ENCODE assay signal across 15 cellular contexts in the genomic region with DNA sequence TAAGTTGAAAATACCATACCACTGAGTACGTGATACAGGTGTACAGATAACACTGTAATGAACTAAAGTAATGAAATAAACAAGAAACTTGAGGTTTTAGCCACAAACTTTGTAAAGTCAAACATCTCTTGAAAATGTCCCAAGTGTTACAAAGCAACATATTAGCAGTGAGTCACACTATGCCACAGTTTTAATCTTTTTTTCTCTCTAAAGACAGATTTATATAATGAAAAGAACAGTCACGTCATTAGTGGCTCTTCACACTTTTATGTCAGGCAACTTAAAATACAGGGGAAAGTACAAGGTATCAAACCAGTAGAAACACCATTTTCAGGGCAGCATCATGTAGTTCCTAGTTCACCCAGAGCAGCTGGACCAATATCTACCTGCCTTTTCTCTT. TPM values are rescaled to one million over a fixed set of nuclear protein-coding genes. Genes with fewer than 3 reads are reported as not detected.
DNase-seq lines count a peak whose midpoint lies in the region; ATAC-seq, FAIRE-seq and TF ChIP-seq lines count a peak whose summit lies in the region.
"Had no signal": no experiment of that assay in that cellular context is flagged by ENCODE, and none has a peak within 500 bp of the region (broad histone marks: within the 10 kb centered on the region; RNA-seq: fewer than 3 reads in every experiment).

No MANE protein-coding gene starts in this region.

- peak; percentile 31 to 50 for ATAC-seq in CD4-positive, CD25-positive, alpha-beta regulatory T cell (ENCODE audit: low read depth in 2 of 2)
- peak; percentile 63 for ATAC-seq in T-helper 17 cell
- no peak for ATAC-seq in HG03025 (IDR thresholded peaks at IDR 0.05; ENCODE audit: low FRiP score, unreplicated experiment)

- H3K4me1 Mint-ChIP-seq in CD4-positive, CD25-positive, alpha-beta regulatory T cell: peaks cover 10 to 13% (median 12%) of the 10 kb centered on the region in 4 donors
- peaks cover 2% of the 10 kb centered on the region for H3K4me1 Mint-ChIP-seq in T-helper 17 cell

- H3K27me3 Mint-ChIP-seq in CD4-positive, CD25-positive, alpha-beta regulatory T cell: no peaks in the 10 kb centered on the region
- no peaks in the 10 kb centered on the region for H3K27me3 Mint-ChIP-seq in T-helper 17 cell
- H3K27me3 Mint-ChIP-seq: activated CD4-positive, alpha-beta memory T cell treated with anti-CD3 and anti-CD28 coated beads, Interleukin-2, amount 10 ng/mL, durations not matched to agents 7 days and 5 days; activated naive CD4-positive, alpha-beta T cell treated with anti-CD3 and anti-CD28 coated beads, Interleukin-2, amount 50 U/mL, for 24 hours had no signal

- H3K36me3 ChIP-seq in CD4-positive, CD25-positive, alpha-beta regulatory T cell (ENCODE audit: control insufficient read depth, insufficient read depth, low read length): no peaks in the 10 kb centered on the region

- peak in 2 of 3 donors; percentile 16 to 17 for DNase-seq in CD4-positive, CD25-positive, alpha-beta regulatory T cell
- no peak for DNase-seq in GM12892 (ENCODE audit: insufficient read length)
- DNase-seq in T-helper 17 cell: no peak
- DNase-seq in NCI-H2227 (lab: John Stamatoyannopoulos, UW; ENCODE audit: unreplicated experiment): no peak
- no peak for DNase-seq in NCI-H146 treated with DMSO at 0.1 percent for 48 hours (lab: John Stamatoyannopoulos, UW; ENCODE audit: unreplicated experiment)
- DNase-seq: activated CD4-positive, alpha-beta memory T cell treated with anti-CD3 and anti-CD28 coated beads, Interleukin-2, amount 10 ng/mL, durations not matched to agents 7 days and 5 days; Caco-2; NCI-H1694; NCI-H526 had no signal

- peaks cover 7% of the 10 kb centered on the region for H3K36me3 Mint-ChIP-seq in CD4-positive, CD25-positive, alpha-beta regulatory T cell
- no peaks in the 10 kb centered on the region for H3K36me3 Mint-ChIP-seq in T-helper 17 cell (ENCODE audit: low read depth)
- H3K36me3 Mint-ChIP-seq: activated naive CD4-positive, alpha-beta T cell treated with anti-CD3 and anti-CD28 coated beads, Interleukin-2, amount 50 U/mL, for 24 hours had no signal

- FAIRE-seq in GM12892 (lab: Jason Lieb, UNC) (peak; percentile 42), islet of Langerhans (lab: Jason Lieb, UNC) (peak; percentile 74)
- FAIRE-seq: colon had no signal

- no peak for TF ChIP-seq POLR2A in GM12892 (IDR thresholded peaks at IDR 0.05; ENCODE audit: low read depth, low read length)

- no peaks in the 10 kb centered on the region for H3K9me3 ChIP-seq in CD4-positive, CD25-positive, alpha-beta regulatory T cell (ENCODE audit: control insufficient read depth in 2 of 2, low read length in 2 of 2)
- H3K9me3 ChIP-seq in T-helper 17 cell (ENCODE audit: control insufficient read depth, low read length, poor library complexity, severe bottlenecking): no peaks in the 10 kb centered on the region
- H3K9me3 ChIP-seq: Caco-2, esophagus muscularis mucosa had no signal

- no peaks in the 10 kb centered on the region for H3K27me3 ChIP-seq in CD4-positive, CD25-positive, alpha-beta regulatory T cell (ENCODE audit: control insufficient read depth, insufficient read depth, low read length)
- H3K27me3 ChIP-seq: esophagus muscularis mucosa had no signal

- peak overlapping the region in 2 of 3 donors; percentile 71 to 83 for H3K27ac Mint-ChIP-seq in CD4-positive, CD25-positive, alpha-beta regulatory T cell
- peak overlapping the region; percentile 19 for H3K27ac Mint-ChIP-seq in T-helper 17 cell
- H3K27ac Mint-ChIP-seq: activated CD4-positive, alpha-beta memory T cell treated with anti-CD3 and anti-CD28 coated beads, Interleukin-2, amount 10 ng/mL, durations not matched to agents 7 days and 5 days; activated naive CD4-positive, alpha-beta T cell treated with anti-CD3 and anti-CD28 coated beads, Interleukin-2, amount 50 U/mL, for 24 hours had no signal

- H3K4me1 ChIP-seq in CD4-positive, CD25-positive, alpha-beta regulatory T cell (ENCODE audit: control insufficient read depth, insufficient read depth, low read length, poor library complexity, severe bottlenecking): no peaks in the 10 kb centered on the region

- H3K9me3 Mint-ChIP-seq in CD4-positive, CD25-positive, alpha-beta regulatory T cell: no peaks in the 10 kb centered on the region
- H3K9me3 Mint-ChIP-seq: activated CD4-positive, alpha-beta memory T cell treated with anti-CD3 and anti-CD28 coated beads, Interleukin-2, amount 10 ng/mL, durations not matched to agents 7 days and 5 days; activated naive CD4-positive, alpha-beta T cell treated with anti-CD3 and anti-CD28 coated beads, Interleukin-2, amount 50 U/mL, for 24 hours had no signal

- no peak overlapping the region for H3K4me3 ChIP-seq in CD4-positive, CD25-positive, alpha-beta regulatory T cell (ENCODE audit: low read depth, low read length)
- H3K4me3 ChIP-seq: esophagus muscularis mucosa, lung had no signal

- no peak overlapping the region for H3K27ac ChIP-seq in CD4-positive, CD25-positive, alpha-beta regulatory T cell (ENCODE audit: insufficient read depth, low read length, poor library complexity, severe bottlenecking)
- H3K27ac ChIP-seq: esophagus muscularis mucosa had no signal

- no peak overlapping the region for H3K4me3 Mint-ChIP-seq in CD4-positive, CD25-positive, alpha-beta regulatory T cell
- no peak overlapping the region for H3K4me3 Mint-ChIP-seq in T-helper 17 cell
- H3K4me3 Mint-ChIP-seq: activated CD4-positive, alpha-beta memory T cell treated with anti-CD3 and anti-CD28 coated beads, Interleukin-2, amount 10 ng/mL, durations not matched to agents 7 days and 5 days; activated naive CD4-positive, alpha-beta T cell treated with anti-CD3 and anti-CD28 coated beads, Interleukin-2, amount 50 U/mL, for 24 hours had no signal

RNA-seq across cellular contexts. Expression of a gene that starts 42.1 kb away (rescaled TPM):
- 2.5 TPM for total RNA-seq in CD4-positive, CD25-positive, alpha-beta regulatory T cell
- 1 to 10 TPM in 1 of 4 donors, under 1 TPM in 3; 0.53 to 1.8 (median 0.87) TPM for polyA plus RNA-seq in CD4-positive, CD25-positive, alpha-beta regulatory T cell
- 0.08 TPM for polyA plus RNA-seq in GM12892 (2012; ENCODE audit: missing spikeins)
- total RNA-seq in T-helper 17 cell: 1 to 10 TPM; 3.6 to 6.1 TPM

Comparison
In these comparisons a context has a peak if more than half of its experiments do, and no peak if none do; other contexts are left out.
1. DNase-seq: peak in CD4-positive, CD25-positive, alpha-beta regulatory T cell (2 of 3); none in GM12892 (single experiment), T-helper 17 cell (0 of 3), NCI-H2227 (single experiment) and NCI-H146 treated with DMSO at 0.1 percent for 48 hours (single experiment).